ENCODE assay signal across 8 cellular contexts in genomic region chr1:32337855-32338636, GRCh38. TPM values are rescaled to one million over a fixed set of nuclear protein-coding genes. Genes with fewer than 3 reads are reported as not detected.
DNase-seq lines count a peak whose midpoint lies in the region; ATAC-seq, FAIRE-seq and TF ChIP-seq lines count a peak whose summit lies in the region.

No MANE protein-coding gene starts in this region.

- no peak for TF ChIP-seq EP300 in HepG2 (IDR thresholded peaks at IDR 0.05; ENCODE audit: low read depth in 2 of 2, low read length in 2 of 2)
- no peak for TF ChIP-seq EP300 in HepG2 (CRISPR knock-in tag; IDR thresholded peaks at IDR 0.05; ENCODE audit: borderline replicate concordance)

- ATAC-seq in Right ventricle myocardium inferior = peak; percentile 58
- peak; percentile 46 for ATAC-seq in activated T-helper 17 cell treated with anti-CD3 and anti-CD28 coated beads, Interleukin-2, amount 50 U/mL, for 72 hours (replicated peaks)
- ATAC-seq in HepG2 = peak; percentile 62
- no peak for ATAC-seq in HG02798 (IDR thresholded peaks at IDR 0.05; ENCODE audit: poor library complexity, unreplicated experiment)

- H3K4me2 ChIP-seq in HepG2 (ENCODE audit: low read depth, low read length) = peak overlapping the region; percentile 93

- H3K27me3 ChIP-seq in HepG2 (ENCODE audit: control insufficient read depth in 1 of 2, insufficient read depth in 2 of 2, low read length in 2 of 2) (peaks cover 0 to 4% of the 10 kb centered on the region in 2 experiments; a peak in 2 of 5 replicates), thyroid gland (no peaks in the 10 kb centered on the region)

- in situ Hi-C loops in HepG2 (cut with HindIII; ENCODE audit: extremely low pct_ligation_motif_present, low pct_unique_long_range_greater_than_20kb) = no loop called here

- H3K4me3 ChIP-seq in HepG2 (replicated peaks in 1 of 3; ENCODE audit: insufficient read depth in 1 of 3, low read depth in 2 of 3, low read length in 3 of 3) = peak overlapping the region; percentile 25 to 62 (median 37); a peak in 5 of 6 replicates
- no peak overlapping the region for H3K4me3 ChIP-seq in thyroid gland (replicated peaks in 1 of 3)
- H3K4me3 ChIP-seq in kidney (ENCODE audit: low read length in 2 of 2) = no peak overlapping the region

- peaks cover 8% of the 10 kb centered on the region for H3K36me3 Mint-ChIP-seq in activated T-helper 17 cell treated with anti-CD3 and anti-CD28 coated beads, Interleukin-2, amount 50 U/mL, for 72 hours (ENCODE audit: low read depth)

- POLR2A ChIA-PET in HepG2 (lab: Yijun Ruan, JAX) = interaction anchor here (1.0 to 5.8 kb wide), 11 partner anchors 11 to 139 kb away, joined by 3 to 222 read pairs (median 6); partner anchors contain the start of genes BSDC1, FAM167B and LCK

- H3K27ac ChIP-seq in HepG2 (ENCODE audit: extremely low read length, insufficient read depth, low read length) = no peak overlapping the region
- no peak overlapping the region for H3K27ac ChIP-seq in thyroid gland
- H3K27ac ChIP-seq in kidney (ENCODE audit: low read depth in 2 of 2, low read length in 2 of 2) = no peak overlapping the region

- TF ChIP-seq RAD21 in HepG2 (CRISPR knock-in tag; IDR thresholded peaks at IDR 0.05) = no peak

- CTCF ChIA-PET in HepG2 (lab: Yijun Ruan, JAX; ENCODE audit: low intra/inter-chr PET ratio, low total read pairs) = no interaction called here

- peaks cover 31% of the 10 kb centered on the region for H3K4me1 Mint-ChIP-seq in activated T-helper 17 cell treated with anti-CD3 and anti-CD28 coated beads, Interleukin-2, amount 50 U/mL, for 72 hours

- no peaks in the 10 kb centered on the region for H3K9me3 Mint-ChIP-seq in activated T-helper 17 cell treated with anti-CD3 and anti-CD28 coated beads, Interleukin-2, amount 50 U/mL, for 72 hours

- H3K9ac ChIP-seq in HepG2 (ENCODE audit: insufficient read depth, low read depth, low read length) (peak overlapping the region; percentile 29; the same call in 1 of the 2 replicates), kidney (ENCODE audit: low read length in 2 of 2) (no peak overlapping the region)

- no peak overlapping the region for H2AFZ ChIP-seq in HepG2 (ENCODE audit: low read length)

- peaks cover 14% of the 10 kb centered on the region for H3K79me2 ChIP-seq in HepG2 (ENCODE audit: insufficient read depth, low read length)

- 22% methylated on average over 5 of the region's 16 CpGs for WGBS in HepG2 (ENCODE audit: low lambda C conversion rate)
- WGBS in thyroid gland, 2 donors = 80 to 85% methylated on average over 9 to 16 of the region's 16 CpGs

- no peaks in the 10 kb centered on the region for H3K27me3 Mint-ChIP-seq in activated T-helper 17 cell treated with anti-CD3 and anti-CD28 coated beads, Interleukin-2, amount 50 U/mL, for 72 hours

- H3K9me3 ChIP-seq in HepG2 (ENCODE audit: low read length) (no peaks in the 10 kb centered on the region), thyroid gland (no peaks in the 10 kb centered on the region), kidney (ENCODE audit: control insufficient read depth in 1 of 2, low read length in 2 of 2) (no peaks in the 10 kb centered on the region)

- peaks cover 2 to 16% of the 10 kb centered on the region in 2 experiments; a peak in 3 of 5 replicates for H3K36me3 ChIP-seq in HepG2 (replicated peaks in 1 of 2; ENCODE audit: control insufficient read depth in 1 of 2, insufficient read depth in 2 of 2, low read length in 2 of 2)
- H3K36me3 ChIP-seq in thyroid gland = no peaks in the 10 kb centered on the region
- H3K36me3 ChIP-seq in kidney (ENCODE audit: control insufficient read depth in 1 of 2, insufficient read depth in 2 of 2, low read length in 2 of 2) = no peaks in the 10 kb centered on the region

- DNase-seq in Right ventricle myocardium inferior (ENCODE audit: missing footprints) = peak; percentile 81
- no peak for DNase-seq in cardiac septum (ENCODE audit: low spot score)
- DNase-seq in HepG2 (ENCODE audit: low spot score) = peak; percentile 76
- DNase-seq in T1000 (lab: John Stamatoyannopoulos, UW) = no peak
- no peak for DNase-seq in thyroid gland
- no peak for DNase-seq in kidney

- peak; percentile 87 for FAIRE-seq in HepG2 (lab: Jason Lieb, UNC)
- no peak for FAIRE-seq in kidney (lab: Jason Lieb, UNC)

- peak overlapping the region; percentile 69 for H3K27ac Mint-ChIP-seq in activated T-helper 17 cell treated with anti-CD3 and anti-CD28 coated beads, Interleukin-2, amount 50 U/mL, for 72 hours

- H3K4me1 ChIP-seq in HepG2 (ENCODE audit: insufficient read depth, low read length) (peaks cover 73% of the 10 kb centered on the region), thyroid gland (peaks cover 22 to 39% of the 10 kb centered on the region in 2 donors), kidney (ENCODE audit: control insufficient read depth in 1 of 2, insufficient read depth in 1 of 2, low read depth in 1 of 2, low read length in 2 of 2) (peaks cover 0 to 12% of the 10 kb centered on the region in 2 donors)

- TF ChIP-seq CTCF in HepG2 (CRISPR knock-in tag; IDR thresholded peaks at IDR 0.05) (no peak), thyroid gland (IDR thresholded peaks at IDR 0.05) (no peak), kidney (IDR thresholded peaks at IDR 0.05; ENCODE audit: borderline replicate concordance, extremely low read depth, insufficient read depth) (no peak)

- peak overlapping the region; percentile 54 for H3K4me3 Mint-ChIP-seq in activated T-helper 17 cell treated with anti-CD3 and anti-CD28 coated beads, Interleukin-2, amount 50 U/mL, for 72 hours

- no peak for TF ChIP-seq POLR2A in HepG2 (IDR thresholded peaks at IDR 0.05; ENCODE audit: insufficient read depth in 1 of 2, low read depth in 2 of 2, low read length in 2 of 2)
- TF ChIP-seq POLR2A in thyroid gland (IDR thresholded peaks at IDR 0.05) = no peak

- intact Hi-C loops in Right ventricle myocardium inferior (cut with DNase I) (no loop called here), cardiac septum (cut with DNase I) (loop anchor here (2.0 kb wide), 1 partner anchor 57 kb away; the partner anchor contains the start of gene BSDC1), HepG2 (cut with micrococcal nuclease; ENCODE audit: unreplicated experiment) (loop anchor here (2.0 to 10.0 kb wide), 2 partner anchors 13 to 57 kb away; partner anchors contain the start of gene BSDC1), thyroid gland (cut with DNase I) (loop anchor here (10.0 kb wide), 1 partner anchor 103 kb away; no protein-coding TSS in a partner anchor), kidney (cut with DNase I) (no loop called here)

- no TSS peak for BruUV-seq in HepG2 (replicated peaks; lab: Mats Ljungman, UMichigan)

- peaks cover 14% of the 10 kb centered on the region for H4K20me1 ChIP-seq in HepG2 (ENCODE audit: insufficient read depth, low read length)

RNA-seq across cellular contexts. Expression of gene MARCKSL1, which starts 2.0 kb away (rescaled TPM):
- total RNA-seq in Right ventricle myocardium inferior = 28.5 TPM
- total RNA-seq in cardiac septum = 12.0 TPM
- total RNA-seq in activated T-helper 17 cell treated with anti-CD3 and anti-CD28 coated beads, Interleukin-2, amount 50 U/mL, for 72 hours = 10 to 100 TPM in 1 of 2 donors, 1 to 10 TPM in 1; 7.2 to 15.9 TPM
- total RNA-seq in HepG2 (2016; rRNA removed; fragmentation: Illumina TruSeq; extraction: Trizol) = 81.9 and 85.1 TPM in 2 replicates
- 39.3 and 48.2 TPM in 2 replicates for total RNA-seq in HepG2 (2016; cell fraction: cytosol; rRNA removed; fragmentation: Illumina TruSeq; extraction: Trizol; ENCODE audit: low read depth)
- 79.9 and 80.4 TPM in 2 replicates for total RNA-seq in HepG2 (2016; cell fraction: insoluble cytoplasmic fraction; rRNA removed; fragmentation: Illumina TruSeq; extraction: Trizol)
- total RNA-seq in HepG2 (2016; cell fraction: membrane; rRNA removed; fragmentation: Illumina TruSeq; extraction: Trizol) = 99.4 and 121 TPM in 2 replicates
- total RNA-seq in HepG2 (2016; cell fraction: nucleus; rRNA removed; fragmentation: Illumina TruSeq; extraction: Trizol) = 41.2 and 48.0 TPM in 2 replicates
- polyA plus RNA-seq in HepG2 (2011; rRNA removed) = 134 and 155 TPM in 2 replicates
- polyA plus RNA-seq in HepG2 (2011; cell fraction: cytosol; rRNA removed) = 175 and 198 TPM in 2 replicates
- 42.9 and 54.2 TPM in 2 replicates for polyA plus RNA-seq in HepG2 (2011; cell fraction: nucleus; rRNA removed)
- polyA plus RNA-seq in HepG2 (2012) = 93.4 and 110 TPM in 2 replicates
- polyA plus RNA-seq in HepG2 (2016; cell fraction: cytosol; fragmentation: Illumina TruSeq; extraction: Trizol; ENCODE audit: low read depth) = 130 and 155 TPM in 2 replicates
- polyA plus RNA-seq in HepG2 (2016; cell fraction: insoluble cytoplasmic fraction; fragmentation: Illumina TruSeq; extraction: Trizol; ENCODE audit: low read depth) = 249 and 301 TPM in 2 replicates
- 253 and 267 TPM in 2 replicates for polyA plus RNA-seq in HepG2 (2016; cell fraction: membrane; fragmentation: Illumina TruSeq; extraction: Trizol; ENCODE audit: low read depth)
- 142 and 146 TPM in 2 replicates for polyA plus RNA-seq in HepG2 (2016; cell fraction: nucleus; fragmentation: Illumina TruSeq; extraction: Trizol; ENCODE audit: insufficient read depth, low read depth)
- polyA minus RNA-seq in HepG2 (2011; rRNA and poly(A)+ RNA removed; ENCODE audit: low replicate concordance) = 31.7 and 183 TPM in 2 replicates
- polyA minus RNA-seq in HepG2 (2011; cell fraction: cytosol; rRNA and poly(A)+ RNA removed) = 56.3 and 59.3 TPM in 2 replicates
- 34.6 and 44.4 TPM in 2 replicates for polyA minus RNA-seq in HepG2 (2011; cell fraction: nucleus; rRNA and poly(A)+ RNA removed)
- total RNA-seq in thyroid gland = 10 to 100 TPM; 62.1 to 97.3 (median 70.6) TPM
- total RNA-seq in kidney = 58.6 TPM
- polyA plus RNA-seq in kidney (ENCODE audit: insufficient read depth, low read depth, low replicate concordance) = 29.8 TPM

RNA-seq across cellular contexts. Expression of gene FAM229A, which starts 24.2 kb away (rescaled TPM):
- 2.4 TPM for total RNA-seq in Right ventricle myocardium inferior
- 3.2 TPM for total RNA-seq in cardiac septum
- total RNA-seq in activated T-helper 17 cell treated with anti-CD3 and anti-CD28 coated beads, Interleukin-2, amount 50 U/mL, for 72 hours = 10 to 100 TPM in 1 of 2 donors, 1 to 10 TPM in 1; 7.7 to 21.6 TPM
- total RNA-seq in HepG2 (2016; rRNA removed; fragmentation: Illumina TruSeq; extraction: Trizol) = 0.31 and 3.2 TPM in 2 replicates
- total RNA-seq in HepG2 (2016; cell fraction: cytosol; rRNA removed; fragmentation: Illumina TruSeq; extraction: Trizol; ENCODE audit: low read depth) = 0.71 TPM in 1 of 2 replicates, not detected in the other
- 0.46 and 3.1 TPM in 2 replicates for total RNA-seq in HepG2 (2016; cell fraction: insoluble cytoplasmic fraction; rRNA removed; fragmentation: Illumina TruSeq; extraction: Trizol)
- total RNA-seq in HepG2 (2016; cell fraction: membrane; rRNA removed; fragmentation: Illumina TruSeq; extraction: Trizol) = 0.12 and 0.65 TPM in 2 replicates
- total RNA-seq in HepG2 (2016; cell fraction: nucleus; rRNA removed; fragmentation: Illumina TruSeq; extraction: Trizol) = 3.2 and 5.0 TPM in 2 replicates
- 17.6 and 21.8 TPM in 2 replicates for polyA plus RNA-seq in HepG2 (2011; rRNA removed)
- polyA plus RNA-seq in HepG2 (2011; cell fraction: cytosol; rRNA removed) = 2.4 and 5.1 TPM in 2 replicates
- 142 and 179 TPM in 2 replicates for polyA plus RNA-seq in HepG2 (2011; cell fraction: nucleus; rRNA removed)
- polyA plus RNA-seq in HepG2 (2012) = 7.7 and 16.0 TPM in 2 replicates
- 0.22 and 0.24 TPM in 2 replicates for polyA plus RNA-seq in HepG2 (2016; cell fraction: cytosol; fragmentation: Illumina TruSeq; extraction: Trizol; ENCODE audit: low read depth)
- polyA plus RNA-seq in HepG2 (2016; cell fraction: insoluble cytoplasmic fraction; fragmentation: Illumina TruSeq; extraction: Trizol; ENCODE audit: low read depth) = 0.81 and 0.98 TPM in 2 replicates
- 0.13 and 0.55 TPM in 2 replicates for polyA plus RNA-seq in HepG2 (2016; cell fraction: membrane; fragmentation: Illumina TruSeq; extraction: Trizol; ENCODE audit: low read depth)
- polyA plus RNA-seq in HepG2 (2016; cell fraction: nucleus; fragmentation: Illumina TruSeq; extraction: Trizol; ENCODE audit: insufficient read depth, low read depth) = 26.3 and 28.4 TPM in 2 replicates
- polyA minus RNA-seq in HepG2 (2011; rRNA and poly(A)+ RNA removed; ENCODE audit: low replicate concordance) = 6.1 and 8.3 TPM in 2 replicates
- 1.3 and 1.8 TPM in 2 replicates for polyA minus RNA-seq in HepG2 (2011; cell fraction: cytosol; rRNA and poly(A)+ RNA removed)
- polyA minus RNA-seq in HepG2 (2011; cell fraction: nucleus; rRNA and poly(A)+ RNA removed) = 16.6 and 17.9 TPM in 2 replicates
- total RNA-seq in thyroid gland = 10 to 100 TPM in 1 of 4 donors, 1 to 10 TPM in 3; 5.1 to 20.0 (median 7.4) TPM
- total RNA-seq in kidney = 9.7 TPM
- polyA plus RNA-seq in kidney (ENCODE audit: insufficient read depth, low read depth, low replicate concordance) = 6.4 TPM

RNA-seq across cellular contexts. Expression of gene TSSK3, which starts 24.3 kb away (rescaled TPM):
- 1.2 TPM for total RNA-seq in Right ventricle myocardium inferior
- 2.6 TPM for total RNA-seq in cardiac septum
- 1 to 10 TPM in 1 of 2 donors, under 1 TPM in 1; 0.61 to 1.7 TPM for total RNA-seq in activated T-helper 17 cell treated with anti-CD3 and anti-CD28 coated beads, Interleukin-2, amount 50 U/mL, for 72 hours
- 0.62 and 1.0 TPM in 2 replicates for total RNA-seq in HepG2 (2016; rRNA removed; fragmentation: Illumina TruSeq; extraction: Trizol)
- not detected in 2 replicates for total RNA-seq in HepG2 (2016; cell fraction: cytosol; rRNA removed; fragmentation: Illumina TruSeq; extraction: Trizol; ENCODE audit: low read depth)
- total RNA-seq in HepG2 (2016; cell fraction: insoluble cytoplasmic fraction; rRNA removed; fragmentation: Illumina TruSeq; extraction: Trizol) = 2.0 TPM in 1 of 2 replicates, not detected in the other
- total RNA-seq in HepG2 (2016; cell fraction: membrane; rRNA removed; fragmentation: Illumina TruSeq; extraction: Trizol) = 0.53 TPM in 1 of 2 replicates, not detected in the other
- 0.85 and 3.2 TPM in 2 replicates for total RNA-seq in HepG2 (2016; cell fraction: nucleus; rRNA removed; fragmentation: Illumina TruSeq; extraction: Trizol)
- 1.1 and 2.0 TPM in 2 replicates for polyA plus RNA-seq in HepG2 (2011; rRNA removed)
- 0.31 and 0.35 TPM in 2 replicates for polyA plus RNA-seq in HepG2 (2011; cell fraction: cytosol; rRNA removed)
- 5.2 and 6.5 TPM in 2 replicates for polyA plus RNA-seq in HepG2 (2011; cell fraction: nucleus; rRNA removed)
- polyA plus RNA-seq in HepG2 (2012) = 5.4 and 6.5 TPM in 2 replicates
- polyA plus RNA-seq in HepG2 (2016; cell fraction: cytosol; fragmentation: Illumina TruSeq; extraction: Trizol; ENCODE audit: low read depth) = not detected in 2 replicates
- 0.23 TPM in 1 of 2 replicates, not detected in the other for polyA plus RNA-seq in HepG2 (2016; cell fraction: insoluble cytoplasmic fraction; fragmentation: Illumina TruSeq; extraction: Trizol; ENCODE audit: low read depth)
- polyA plus RNA-seq in HepG2 (2016; cell fraction: membrane; fragmentation: Illumina TruSeq; extraction: Trizol; ENCODE audit: low read depth) = 0.43 TPM in 1 of 2 replicates, not detected in the other
- 3.9 TPM in 2 replicates for polyA plus RNA-seq in HepG2 (2016; cell fraction: nucleus; fragmentation: Illumina TruSeq; extraction: Trizol; ENCODE audit: insufficient read depth, low read depth)
- polyA minus RNA-seq in HepG2 (2011; rRNA and poly(A)+ RNA removed; ENCODE audit: low replicate concordance) = 1.1 and 2.7 TPM in 2 replicates
- polyA minus RNA-seq in HepG2 (2011; cell fraction: cytosol; rRNA and poly(A)+ RNA removed) = not detected in 2 replicates
- 2.3 and 3.6 TPM in 2 replicates for polyA minus RNA-seq in HepG2 (2011; cell fraction: nucleus; rRNA and poly(A)+ RNA removed)
- 1 to 10 TPM; 1.2 to 6.0 (median 2.9) TPM for total RNA-seq in thyroid gland
- total RNA-seq in kidney = 4.3 TPM
- not detected for polyA plus RNA-seq in kidney (ENCODE audit: insufficient read depth, low read depth, low replicate concordance)

RNA-seq across cellular contexts. Expression of gene HDAC1, which starts 46.2 kb away (rescaled TPM):
- 40.6 TPM for total RNA-seq in Right ventricle myocardium inferior
- total RNA-seq in cardiac septum = 29.9 TPM
- total RNA-seq in activated T-helper 17 cell treated with anti-CD3 and anti-CD28 coated beads, Interleukin-2, amount 50 U/mL, for 72 hours = 100 to 1,000 TPM; 171 to 199 TPM
- 93.5 and 109 TPM in 2 replicates for total RNA-seq in HepG2 (2016; rRNA removed; fragmentation: Illumina TruSeq; extraction: Trizol)
- total RNA-seq in HepG2 (2016; cell fraction: cytosol; rRNA removed; fragmentation: Illumina TruSeq; extraction: Trizol; ENCODE audit: low read depth) = 18.6 and 19.6 TPM in 2 replicates
- total RNA-seq in HepG2 (2016; cell fraction: insoluble cytoplasmic fraction; rRNA removed; fragmentation: Illumina TruSeq; extraction: Trizol) = 97.8 and 111 TPM in 2 replicates
- total RNA-seq in HepG2 (2016; cell fraction: membrane; rRNA removed; fragmentation: Illumina TruSeq; extraction: Trizol) = 26.5 and 28.5 TPM in 2 replicates
- 69.7 and 73.3 TPM in 2 replicates for total RNA-seq in HepG2 (2016; cell fraction: nucleus; rRNA removed; fragmentation: Illumina TruSeq; extraction: Trizol)
- polyA plus RNA-seq in HepG2 (2011; rRNA removed) = 189 and 190 TPM in 2 replicates
- 126 and 169 TPM in 2 replicates for polyA plus RNA-seq in HepG2 (2011; cell fraction: cytosol; rRNA removed)
- 278 and 321 TPM in 2 replicates for polyA plus RNA-seq in HepG2 (2011; cell fraction: nucleus; rRNA removed)
- 146 and 207 TPM in 2 replicates for polyA plus RNA-seq in HepG2 (2012)
- 9.8 and 9.9 TPM in 2 replicates for polyA plus RNA-seq in HepG2 (2016; cell fraction: cytosol; fragmentation: Illumina TruSeq; extraction: Trizol; ENCODE audit: low read depth)
- 105 and 112 TPM in 2 replicates for polyA plus RNA-seq in HepG2 (2016; cell fraction: insoluble cytoplasmic fraction; fragmentation: Illumina TruSeq; extraction: Trizol; ENCODE audit: low read depth)
- polyA plus RNA-seq in HepG2 (2016; cell fraction: membrane; fragmentation: Illumina TruSeq; extraction: Trizol; ENCODE audit: low read depth) = 15.6 and 18.2 TPM in 2 replicates
- 128 and 133 TPM in 2 replicates for polyA plus RNA-seq in HepG2 (2016; cell fraction: nucleus; fragmentation: Illumina TruSeq; extraction: Trizol; ENCODE audit: insufficient read depth, low read depth)
- 165 and 166 TPM in 2 replicates for polyA minus RNA-seq in HepG2 (2011; rRNA and poly(A)+ RNA removed; ENCODE audit: low replicate concordance)
- polyA minus RNA-seq in HepG2 (2011; cell fraction: cytosol; rRNA and poly(A)+ RNA removed) = 54.2 and 56.9 TPM in 2 replicates
- 145 and 189 TPM in 2 replicates for polyA minus RNA-seq in HepG2 (2011; cell fraction: nucleus; rRNA and poly(A)+ RNA removed)
- total RNA-seq in thyroid gland = 10 to 100 TPM; 78.2 to 96.8 (median 85.0) TPM
- total RNA-seq in kidney = 89.7 TPM
- polyA plus RNA-seq in kidney (ENCODE audit: insufficient read depth, low read depth, low replicate concordance) = 68.8 TPM

RNA-seq across cellular contexts. Expression of gene BSDC1, which starts 56.2 kb away (rescaled TPM):
- 41.8 TPM for total RNA-seq in Right ventricle myocardium inferior
- 41.3 TPM for total RNA-seq in cardiac septum
- 10 to 100 TPM; 46.1 to 71.6 TPM for total RNA-seq in activated T-helper 17 cell treated with anti-CD3 and anti-CD28 coated beads, Interleukin-2, amount 50 U/mL, for 72 hours
- 33.2 and 40.3 TPM in 2 replicates for total RNA-seq in HepG2 (2016; rRNA removed; fragmentation: Illumina TruSeq; extraction: Trizol)
- 10.7 and 10.9 TPM in 2 replicates for total RNA-seq in HepG2 (2016; cell fraction: cytosol; rRNA removed; fragmentation: Illumina TruSeq; extraction: Trizol; ENCODE audit: low read depth)
- total RNA-seq in HepG2 (2016; cell fraction: insoluble cytoplasmic fraction; rRNA removed; fragmentation: Illumina TruSeq; extraction: Trizol) = 35.8 and 41.1 TPM in 2 replicates
- 15.7 and 16.3 TPM in 2 replicates for total RNA-seq in HepG2 (2016; cell fraction: membrane; rRNA removed; fragmentation: Illumina TruSeq; extraction: Trizol)
- total RNA-seq in HepG2 (2016; cell fraction: nucleus; rRNA removed; fragmentation: Illumina TruSeq; extraction: Trizol) = 35.4 and 45.5 TPM in 2 replicates
- 64.2 and 81.8 TPM in 2 replicates for polyA plus RNA-seq in HepG2 (2011; rRNA removed)
- polyA plus RNA-seq in HepG2 (2011; cell fraction: cytosol; rRNA removed) = 39.7 and 41.1 TPM in 2 replicates
- polyA plus RNA-seq in HepG2 (2011; cell fraction: nucleus; rRNA removed) = 145 and 160 TPM in 2 replicates
- polyA plus RNA-seq in HepG2 (2012) = 41.1 and 50.3 TPM in 2 replicates
- 2.1 and 2.8 TPM in 2 replicates for polyA plus RNA-seq in HepG2 (2016; cell fraction: cytosol; fragmentation: Illumina TruSeq; extraction: Trizol; ENCODE audit: low read depth)
- 28.1 and 29.2 TPM in 2 replicates for polyA plus RNA-seq in HepG2 (2016; cell fraction: insoluble cytoplasmic fraction; fragmentation: Illumina TruSeq; extraction: Trizol; ENCODE audit: low read depth)
- 5.8 and 6.2 TPM in 2 replicates for polyA plus RNA-seq in HepG2 (2016; cell fraction: membrane; fragmentation: Illumina TruSeq; extraction: Trizol; ENCODE audit: low read depth)
- 54.5 and 62.2 TPM in 2 replicates for polyA plus RNA-seq in HepG2 (2016; cell fraction: nucleus; fragmentation: Illumina TruSeq; extraction: Trizol; ENCODE audit: insufficient read depth, low read depth)
- polyA minus RNA-seq in HepG2 (2011; rRNA and poly(A)+ RNA removed; ENCODE audit: low replicate concordance) = 42.3 and 46.5 TPM in 2 replicates
- polyA minus RNA-seq in HepG2 (2011; cell fraction: cytosol; rRNA and poly(A)+ RNA removed) = 22.8 and 24.4 TPM in 2 replicates
- 68.5 and 83.3 TPM in 2 replicates for polyA minus RNA-seq in HepG2 (2011; cell fraction: nucleus; rRNA and poly(A)+ RNA removed)
- 100 to 1,000 TPM in 3 of 4 donors, 10 to 100 TPM in 1; 93.0 to 132 (median 101) TPM for total RNA-seq in thyroid gland
- 61.7 TPM for total RNA-seq in kidney
- 40.2 TPM for polyA plus RNA-seq in kidney (ENCODE audit: insufficient read depth, low read depth, low replicate concordance)

Comparison
In these comparisons a context has a peak if more than half of its experiments do, and no peak if none do; other contexts are left out.
1. DNase-seq: peak in Right ventricle myocardium inferior (single experiment) and HepG2 (single experiment); none in cardiac septum (single experiment), T1000 (single experiment), thyroid gland (0 of 2) and kidney (single experiment).
2. intact Hi-C loops: an anchor here in cardiac septum (2.0 kb wide), HepG2 (2.0 to 10.0 kb wide) and thyroid gland (10.0 kb wide); none called in Right ventricle myocardium inferior and kidney.
3. H3K4me3 ChIP-seq: peak in HepG2 (3 of 3); none in thyroid gland (0 of 3) and kidney (0 of 2).